ENCODE assay signal across 8 cellular contexts in the genomic region with DNA sequence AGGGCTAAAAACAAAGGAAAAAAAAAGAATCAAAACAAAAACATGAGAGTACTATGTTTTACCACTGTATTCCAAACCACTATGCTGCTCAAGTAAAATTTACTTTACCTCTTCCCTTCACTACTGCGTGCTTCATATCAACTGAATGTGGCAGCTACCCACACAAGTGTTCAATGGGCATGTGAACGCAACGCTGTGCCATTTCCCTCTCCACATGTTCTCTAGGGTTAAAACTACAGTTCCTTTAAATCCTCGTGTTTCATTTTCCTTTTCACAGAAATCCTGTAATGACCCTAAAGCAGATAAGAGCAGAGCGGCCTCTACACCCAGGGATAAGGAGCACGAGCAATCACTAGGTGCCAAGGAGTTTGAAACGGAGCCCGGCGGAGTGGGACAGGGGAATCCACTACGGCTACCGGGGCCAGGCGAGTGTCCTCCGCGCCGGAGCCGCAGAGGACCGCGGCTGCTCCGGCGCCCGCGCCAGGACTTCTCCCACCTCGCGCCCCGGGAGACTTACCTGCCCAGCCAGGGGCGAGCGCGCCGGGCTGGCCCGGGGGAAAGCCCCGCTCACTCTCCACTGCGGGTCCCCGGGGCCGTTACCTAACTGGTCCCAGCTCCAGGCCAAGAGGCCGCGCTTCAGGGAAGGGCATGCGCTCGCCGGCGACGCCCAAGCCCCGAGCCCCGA. TPM values are rescaled to one million over a fixed set of nuclear protein-coding genes. Genes with fewer than 3 reads are reported as not detected.
DNase-seq lines count a peak whose midpoint lies in the region; ATAC-seq, FAIRE-seq and TF ChIP-seq lines count a peak whose summit lies in the region.

No MANE protein-coding gene starts in this region.

- TF ChIP-seq EP300 in A549 (IDR thresholded peaks at IDR 0.05) (no peak), neural cell (conservative IDR thresholded peaks at IDR 0.05; ENCODE audit: poor library complexity, severe bottlenecking) (no peak)

- no peaks in the 10 kb centered on the region for H3K9me2 ChIP-seq in neural cell (ENCODE audit: insufficient read depth, low read length)

- H3K4me1 ChIP-seq in A549 (peaks cover 40% of the 10 kb centered on the region), OCI-LY3 (ENCODE audit: low read length) (peaks cover 28% of the 10 kb centered on the region)

- WGBS in A549 (ENCODE audit: missing lambda C conversion rate), result under 1% methylated on average over 24 of the region's 43 CpGs

- peaks cover 7% of the 10 kb centered on the region for H3F3A ChIP-seq in neural cell (ENCODE audit: insufficient read depth, low read length, poor library complexity, severe bottlenecking)

- TF ChIP-seq POLR2A in A549 (IDR thresholded peaks at IDR 0.05; ENCODE audit: low read length), result no peak

- H3K27me3 ChIP-seq in OCI-LY3 (ENCODE audit: low read depth, low read length) (no peaks in the 10 kb centered on the region), neural cell (ENCODE audit: insufficient read depth, low read depth, low read length) (no peaks in the 10 kb centered on the region)

- peak overlapping the region; percentile 92 to 98 for H3K27ac ChIP-seq in A549
- H3K27ac ChIP-seq in OCI-LY3 (ENCODE audit: low read length), result peak overlapping the region; percentile 85
- peak overlapping the region; percentile 87 for H3K27ac ChIP-seq in neural cell (ENCODE audit: low read length)
- H3K27ac ChIP-seq in temporal lobe (ENCODE audit: low read depth, low read length), result peak overlapping the region; percentile 63

- ATAC-seq in A549, result peak; percentile 20 to 38
- ATAC-seq in GM18907 (IDR thresholded peaks at IDR 0.05; ENCODE audit: unreplicated experiment), result peak; percentile 18
- peak; percentile 7 for ATAC-seq in HG03457 (IDR thresholded peaks at IDR 0.05; ENCODE audit: unreplicated experiment)

- H4K20me1 ChIP-seq in OCI-LY3 (ENCODE audit: insufficient read depth, low read length), result peaks cover 50% of the 10 kb centered on the region
- H4K20me1 ChIP-seq in neural cell (ENCODE audit: insufficient read depth), result no peaks in the 10 kb centered on the region

- peak overlapping the region; percentile 70 for H3K4me3 ChIP-seq in A549
- H3K4me3 ChIP-seq in OCI-LY3 (ENCODE audit: low read length), result peak overlapping the region; percentile 84
- H3K4me3 ChIP-seq in foreskin fibroblast (ENCODE audit: low read depth in 1 of 2, low read length in 2 of 2), result peak overlapping the region; percentile 66 to 72
- H3K4me3 ChIP-seq in neural cell (ENCODE audit: low read length), result peak overlapping the region; percentile 83

- peak overlapping the region; percentile 82 for H3K9ac ChIP-seq in OCI-LY3 (ENCODE audit: low read length)
- H3K9ac ChIP-seq in neural cell (ENCODE audit: low read length), result peak overlapping the region; percentile 81

- no peak for TF ChIP-seq RAD21 in A549 (conservative IDR thresholded peaks at IDR 0.05 in 1 of 2, IDR thresholded peaks at IDR 0.05 in 1 of 2)
- peak; percentile 37 for TF ChIP-seq RAD21 in neural cell (conservative IDR thresholded peaks at IDR 0.05)

- POLR2A ChIA-PET in A549 (lab: Yijun Ruan, JAX), result interaction anchor here (0.6 to 3.0 kb wide), 17 partner anchors 12 to 884 kb away, joined by 3 to 36 read pairs (median 8); a partner anchor contains a TSS

- H3K9me3 ChIP-seq in A549 (no peaks in the 10 kb centered on the region), OCI-LY3 (ENCODE audit: insufficient read depth, low read length) (no peaks in the 10 kb centered on the region), neural cell (ENCODE audit: low read length) (no peaks in the 10 kb centered on the region)

- TF ChIP-seq CTCF in A549 (IDR thresholded peaks at IDR 0.05) (no peak), OCI-LY3 (IDR thresholded peaks at IDR 0.05; ENCODE audit: low read depth, low read length) (no peak), foreskin fibroblast (IDR thresholded peaks at IDR 0.05; ENCODE audit: low read depth, low read length) (no peak), neural cell (IDR thresholded peaks at IDR 0.05; ENCODE audit: poor library complexity, severe bottlenecking) (no peak)

- CTCF ChIA-PET in A549 (lab: Yijun Ruan, JAX), result interaction anchor here (1.3 to 2.5 kb wide), 3 partner anchors 60 to 178 kb away, joined by 5 to 12 read pairs (median 7); no protein-coding TSS in a partner anchor

- no peak overlapping the region for H2AFZ ChIP-seq in OCI-LY3 (ENCODE audit: low read depth, low read length)
- no peak overlapping the region for H2AFZ ChIP-seq in neural cell (ENCODE audit: low read depth, low read length)

- H3K79me2 ChIP-seq in OCI-LY3 (ENCODE audit: low read length) (peaks cover 54% of the 10 kb centered on the region), neural cell (replicated peaks; ENCODE audit: insufficient read depth, low read length) (peaks cover 38% of the 10 kb centered on the region)

- H3K36me3 ChIP-seq in OCI-LY3 (replicated peaks; ENCODE audit: low read depth, low read length) (peaks cover 14% of the 10 kb centered on the region), neural cell (ENCODE audit: insufficient read depth, low read length) (no peaks in the 10 kb centered on the region)

- H3K4me2 ChIP-seq in A549 (peak overlapping the region; percentile 73), OCI-LY3 (ENCODE audit: low read length) (peak overlapping the region; percentile 83), neural cell (ENCODE audit: low read length) (peak overlapping the region; percentile 65)

- peak in 1 of 2 experiments; percentile 63 for DNase-seq in A549 (ENCODE audit: low read depth in 1 of 2, low spot score in 1 of 2)
- peak; percentile 82 for DNase-seq in activated effector memory CD4-positive, alpha-beta T cell treated with anti-CD3 and anti-CD28 coated beads, Interleukin-2, amount 50 U/mL, for 16 hours
- peak; percentile 7 to 51 for DNase-seq in foreskin fibroblast

- FAIRE-seq in A549 (lab: Jason Lieb, UNC), result no peak

TF ChIP-seq in A549, 52 proteins besides CTCF, POLR2A, EP300 and RAD21 (continues in another document):
- TF ChIP-seq TP53 (CRISPR knock-in tag; IDR thresholded peaks at IDR 0.05) (0 out of 2 replicates have a peak, but pooled peaks have one; percentile 73), JUN (IDR thresholded peaks at IDR 0.05) (peak in 1 of 2 experiments; percentile 27; a peak in 2 of 5 replicates)
- TF ChIP-seq, protein P1, sequence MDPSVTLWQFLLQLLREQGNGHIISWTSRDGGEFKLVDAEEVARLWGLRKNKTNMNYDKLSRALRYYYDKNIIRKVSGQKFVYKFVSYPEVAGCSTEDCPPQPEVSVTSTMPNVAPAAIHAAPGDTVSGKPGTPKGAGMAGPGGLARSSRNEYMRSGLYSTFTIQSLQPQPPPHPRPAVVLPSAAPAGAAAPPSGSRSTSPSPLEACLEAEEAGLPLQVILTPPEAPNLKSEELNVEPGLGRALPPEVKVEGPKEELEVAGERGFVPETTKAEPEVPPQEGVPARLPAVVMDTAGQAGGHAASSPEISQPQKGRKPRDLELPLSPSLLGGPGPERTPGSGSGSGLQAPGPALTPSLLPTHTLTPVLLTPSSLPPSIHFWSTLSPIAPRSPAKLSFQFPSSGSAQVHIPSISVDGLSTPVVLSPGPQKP (IDR thresholded peaks at IDR 0.05; ENCODE audit: low read depth, low read length), result no peak

TF ChIP-seq in neural cell, 6 proteins besides CTCF, POLR2A, EP300 and RAD21:
- TF ChIP-seq POLR2AphosphoS5 (IDR thresholded peaks at IDR 0.05), result no peak
- peak; percentile 44 for TF ChIP-seq SMC3 (conservative IDR thresholded peaks at IDR 0.05; ENCODE audit: poor library complexity)
- TF ChIP-seq, protein P2, sequence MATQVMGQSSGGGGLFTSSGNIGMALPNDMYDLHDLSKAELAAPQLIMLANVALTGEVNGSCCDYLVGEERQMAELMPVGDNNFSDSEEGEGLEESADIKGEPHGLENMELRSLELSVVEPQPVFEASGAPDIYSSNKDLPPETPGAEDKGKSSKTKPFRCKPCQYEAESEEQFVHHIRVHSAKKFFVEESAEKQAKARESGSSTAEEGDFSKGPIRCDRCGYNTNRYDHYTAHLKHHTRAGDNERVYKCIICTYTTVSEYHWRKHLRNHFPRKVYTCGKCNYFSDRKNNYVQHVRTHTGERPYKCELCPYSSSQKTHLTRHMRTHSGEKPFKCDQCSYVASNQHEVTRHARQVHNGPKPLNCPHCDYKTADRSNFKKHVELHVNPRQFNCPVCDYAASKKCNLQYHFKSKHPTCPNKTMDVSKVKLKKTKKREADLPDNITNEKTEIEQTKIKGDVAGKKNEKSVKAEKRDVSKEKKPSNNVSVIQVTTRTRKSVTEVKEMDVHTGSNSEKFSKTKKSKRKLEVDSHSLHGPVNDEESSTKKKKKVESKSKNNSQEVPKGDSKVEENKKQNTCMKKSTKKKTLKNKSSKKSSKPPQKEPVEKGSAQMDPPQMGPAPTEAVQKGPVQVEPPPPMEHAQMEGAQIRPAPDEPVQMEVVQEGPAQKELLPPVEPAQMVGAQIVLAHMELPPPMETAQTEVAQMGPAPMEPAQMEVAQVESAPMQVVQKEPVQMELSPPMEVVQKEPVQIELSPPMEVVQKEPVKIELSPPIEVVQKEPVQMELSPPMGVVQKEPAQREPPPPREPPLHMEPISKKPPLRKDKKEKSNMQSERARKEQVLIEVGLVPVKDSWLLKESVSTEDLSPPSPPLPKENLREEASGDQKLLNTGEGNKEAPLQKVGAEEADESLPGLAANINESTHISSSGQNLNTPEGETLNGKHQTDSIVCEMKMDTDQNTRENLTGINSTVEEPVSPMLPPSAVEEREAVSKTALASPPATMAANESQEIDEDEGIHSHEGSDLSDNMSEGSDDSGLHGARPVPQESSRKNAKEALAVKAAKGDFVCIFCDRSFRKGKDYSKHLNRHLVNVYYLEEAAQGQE (IDR thresholded peaks at IDR 0.05; ENCODE audit: borderline replicate concordance), result peak; percentile 14
- peak; percentile 91 for TF ChIP-seq MXI1 (conservative IDR thresholded peaks at IDR 0.05; ENCODE audit: poor library complexity, severe bottlenecking)
- no peak for TF ChIP-seq TAF1 (IDR thresholded peaks at IDR 0.05; ENCODE audit: low read depth)
- TF ChIP-seq EZH2 (IDR thresholded peaks at IDR 0.05; ENCODE audit: borderline replicate concordance, insufficient read depth, low read length, poor library complexity, severe bottlenecking), result no peak

RNA-seq across cellular contexts. Expression of a gene that starts 0.8 kb away (rescaled TPM):
- polyA plus RNA-seq in A549 (2011; rRNA removed), result 190 and 274 TPM in 2 replicates
- 43.9 and 51.4 TPM in 2 replicates for polyA plus RNA-seq in A549 (2012; cell fraction: cytosol; rRNA removed)
- 24.0 and 26.8 TPM in 2 replicates for polyA plus RNA-seq in A549 (2012; cell fraction: nucleus; rRNA removed)
- polyA plus RNA-seq in A549 (2017; fragmentation: RNase III; extraction: RNeasy Plus Mini Kit Qiagen cat#74134 plus additional on column Dnase treatment), result 186 to 245 TPM (median 213 TPM) in 3 replicates
- polyA minus RNA-seq in A549 (2011; rRNA and poly(A)+ RNA removed), result 83.9 and 110 TPM in 2 replicates
- polyA plus RNA-seq in neural cell, result 32.9 and 34.0 TPM in 2 replicates
- 81.5 and 81.6 TPM in 2 replicates for polyA minus RNA-seq in neural cell
- total RNA-seq in temporal lobe, result 51.4 TPM
